ENCODE assay signal across 21 cellular contexts in genomic region chr2:10785260-10785659, GRCh38.
"Had no signal": no experiment of that assay in that cellular context is flagged by ENCODE, and none has a peak within 500 bp of the region (broad histone marks: within the 10 kb centered on the region; RNA-seq: fewer than 3 reads in every experiment).

No MANE protein-coding gene starts in this region.

- H3K9me3 ChIP-seq: suprapubic skin, transverse colon, vagina had no signal

- H3K27ac ChIP-seq: foreskin keratinocyte, skin epidermis, suprapubic skin, vagina had no signal

- ATAC-seq: foreskin keratinocyte; stimulated activated effector memory CD8-positive, alpha-beta T cell treated with anti-CD3 and anti-CD28 coated beads, Interleukin-12 subunit alpha, Interleukin-12 subunit beta, amount 100 ng/mL, for 72 hours; stimulated activated naive CD8-positive, alpha-beta T cell treated with anti-CD3 and anti-CD28 coated beads, Interleukin-15, amount 100 ng/mL, for 72 hours had no signal

- FAIRE-seq: endometrium had no signal

- H3K4me1 Mint-ChIP-seq: memory B cell had no signal

- H3K4me3 Mint-ChIP-seq: activated naive CD4-positive, alpha-beta T cell treated with anti-CD3 and anti-CD28 coated beads for 36 hours; dendritic cell treated with granulocyte-macrophage colony-stimulating factor and Interleukin-4, amounts not matched to agents 40 ng/mL and 50 ng/mL, for 4 days; memory B cell; stimulated activated effector memory CD8-positive, alpha-beta T cell treated with anti-CD3 and anti-CD28 coated beads, Interleukin-12 subunit alpha, Interleukin-12 subunit beta, amount 100 ng/mL, for 72 hours; stimulated activated naive CD8-positive, alpha-beta T cell treated with anti-CD3 and anti-CD28 coated beads, Interleukin-15, amount 100 ng/mL, for 72 hours had no signal

- H3K27me3 Mint-ChIP-seq: dendritic cell treated with granulocyte-macrophage colony-stimulating factor and Interleukin-4, amounts not matched to agents 40 ng/mL and 50 ng/mL, for 4 days; memory B cell; stimulated activated naive CD8-positive, alpha-beta T cell treated with anti-CD3 and anti-CD28 coated beads, Interleukin-15, amount 100 ng/mL, for 72 hours had no signal

- DNase-seq: activated CD4-positive, alpha-beta T cell treated with anti-CD3 and anti-CD28 coated beads for 4 hours; activated CD4-positive, alpha-beta T cell treated with anti-CD3 and anti-CD28 coated beads, Interleukin-2, amount 50 U/mL, for 48 hours; activated CD4-positive, CD25-positive, alpha-beta regulatory T cell; activated CD8-positive, alpha-beta memory T cell treated with anti-CD3 and anti-CD28 coated beads, Interleukin-2, amount 50 U/mL, for 48 hours; activated naive CD4-positive, alpha-beta T cell treated with anti-CD3 and anti-CD28 coated beads for 36 hours; activated T-cell treated with anti-CD3 and anti-CD28 coated beads, Interleukin-2, amount 50 U/mL, for 48 hours; effector CD4-positive, alpha-beta T cell; erythroblast; foreskin keratinocyte; hypothalamus; nucleus accumbens; stimulated activated CD4-positive, alpha-beta T cell treated with anti-CD3 and anti-CD28 coated beads, Interleukin-1b, Interleukin-23, amount 100 ng/mL, for 48 hours; stimulated activated naive CD8-positive, alpha-beta T cell treated with anti-CD3 and anti-CD28 coated beads, Interleukin-15, amount 100 ng/mL, for 72 hours; transverse colon had no signal

- H3K9me3 Mint-ChIP-seq: activated naive CD4-positive, alpha-beta T cell treated with anti-CD3 and anti-CD28 coated beads for 36 hours; dendritic cell treated with granulocyte-macrophage colony-stimulating factor and Interleukin-4, amounts not matched to agents 40 ng/mL and 50 ng/mL, for 4 days; memory B cell; stimulated activated effector memory CD8-positive, alpha-beta T cell treated with anti-CD3 and anti-CD28 coated beads, Interleukin-12 subunit alpha, Interleukin-12 subunit beta, amount 100 ng/mL, for 72 hours; stimulated activated naive CD8-positive, alpha-beta T cell treated with anti-CD3 and anti-CD28 coated beads, Interleukin-15, amount 100 ng/mL, for 72 hours had no signal

- H3K4me3 ChIP-seq: skin epidermis, suprapubic skin, transverse colon, vagina had no signal

- H3K4me1 ChIP-seq: suprapubic skin, vagina had no signal

- H3K27ac Mint-ChIP-seq: activated naive CD4-positive, alpha-beta T cell treated with anti-CD3 and anti-CD28 coated beads for 36 hours; dendritic cell treated with granulocyte-macrophage colony-stimulating factor and Interleukin-4, amounts not matched to agents 40 ng/mL and 50 ng/mL, for 4 days; memory B cell; stimulated activated effector memory CD8-positive, alpha-beta T cell treated with anti-CD3 and anti-CD28 coated beads, Interleukin-12 subunit alpha, Interleukin-12 subunit beta, amount 100 ng/mL, for 72 hours had no signal

- H3K27me3 ChIP-seq: foreskin keratinocyte, suprapubic skin, transverse colon, vagina had no signal
